In genomic region chr16:31458835-31459721, GRCh38 we compare ENCODE assay signal across 8 cellular contexts.
DNase-seq lines count a peak whose midpoint lies in the region; ATAC-seq and TF ChIP-seq lines count a peak whose summit lies in the region.

A gene with protein sequence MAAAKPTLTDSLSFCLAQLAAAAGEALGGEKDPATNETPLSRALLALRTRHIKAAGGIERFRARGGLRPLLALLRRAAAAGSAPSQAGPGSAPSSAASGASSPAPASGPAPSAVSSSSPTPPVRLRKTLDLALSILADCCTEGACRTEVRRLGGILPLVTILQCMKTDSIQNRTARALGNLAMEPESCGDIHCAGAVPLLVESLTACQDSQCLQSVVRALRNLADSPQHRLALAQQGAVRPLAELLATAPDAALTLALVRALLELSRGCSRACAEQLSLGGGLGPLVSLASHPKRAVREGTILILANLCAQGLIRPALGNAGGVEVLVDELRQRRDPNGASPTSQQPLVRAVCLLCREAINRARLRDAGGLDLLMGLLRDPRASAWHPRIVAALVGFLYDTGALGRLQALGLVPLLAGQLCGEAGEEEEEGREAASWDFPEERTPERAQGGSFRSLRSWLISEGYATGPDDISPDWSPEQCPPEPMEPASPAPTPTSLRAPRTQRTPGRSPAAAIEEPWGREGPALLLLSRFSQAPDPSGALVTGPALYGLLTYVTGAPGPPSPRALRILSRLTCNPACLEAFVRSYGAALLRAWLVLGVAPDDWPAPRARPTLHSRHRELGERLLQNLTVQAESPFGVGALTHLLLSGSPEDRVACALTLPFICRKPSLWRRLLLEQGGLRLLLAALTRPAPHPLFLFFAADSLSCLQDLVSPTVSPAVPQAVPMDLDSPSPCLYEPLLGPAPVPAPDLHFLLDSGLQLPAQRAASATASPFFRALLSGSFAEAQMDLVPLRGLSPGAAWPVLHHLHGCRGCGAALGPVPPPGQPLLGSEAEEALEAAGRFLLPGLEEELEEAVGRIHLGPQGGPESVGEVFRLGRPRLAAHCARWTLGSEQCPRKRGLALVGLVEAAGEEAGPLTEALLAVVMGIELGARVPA (plus strand): TSS chr16:31459501. CDS start chr16:31459525, 24 bp downstream.

- H3K4me3 ChIP-seq in mucosa of rectum (ENCODE audit: low read length in 2 of 2): peak within 1 kb of the TSS; percentile 91

- TF ChIP-seq RAD21 in Ishikawa (IDR thresholded peaks at IDR 0.05; ENCODE audit: low read depth): no peak

- H3K27ac ChIP-seq in epithelial cell of prostate (peak within 1 kb of the TSS; percentile 96), mucosa of rectum (ENCODE audit: low read depth in 2 of 2, low read length in 2 of 2) (peak within 1 kb of the TSS; percentile 99)

- H3K9me3 ChIP-seq in mucosa of rectum (ENCODE audit: control insufficient read depth in 2 of 2, low read length in 2 of 2): no peaks in the 10 kb centered on the region

- DNase-seq in DMS53 (lab: John Stamatoyannopoulos, UW): peak; percentile 97
- DNase-seq in OCI-M2 (lab: John Stamatoyannopoulos, UW; ENCODE audit: unreplicated experiment): peak; percentile 78
- peak; percentile 94 for DNase-seq in activated T-cell treated with anti-CD3 and anti-CD28 coated beads for 48 hours (ENCODE audit: low read depth)
- peak; percentile 94 for DNase-seq in epithelial cell of prostate (ENCODE audit: low read depth, low spot score)
- peak; percentile 97 for DNase-seq in stimulated activated CD8-positive, alpha-beta memory T cell treated with anti-CD3 and anti-CD28 coated beads, Interleukin-4, amount 100 ng/mL, for 48 hours

- peak within 1 kb of the TSS; percentile 94 to 96 for H3K9ac ChIP-seq in mucosa of rectum (ENCODE audit: low read depth in 1 of 2, low read length in 2 of 2)

- no peaks in the 10 kb centered on the region for H3K27me3 ChIP-seq in mucosa of rectum (ENCODE audit: control insufficient read depth in 2 of 2, insufficient read depth in 2 of 2, low read length in 2 of 2)

- H3K4me1 ChIP-seq in mucosa of rectum (ENCODE audit: control insufficient read depth in 2 of 2, insufficient read depth in 2 of 2, low read length in 2 of 2): peaks cover 30% of the 10 kb centered on the region in 2 donors

- peaks cover 8 to 15% of the 10 kb centered on the region in 2 donors for H3K36me3 ChIP-seq in mucosa of rectum (ENCODE audit: control insufficient read depth in 2 of 2, insufficient read depth in 2 of 2, low read length in 2 of 2)

- 0 out of 2 replicates have a peak, but pooled peaks have one; percentile 11 for TF ChIP-seq EP300 in Ishikawa (IDR thresholded peaks at IDR 0.05; ENCODE audit: borderline replicate concordance)

- peak; percentile 70 for ATAC-seq in GM21576 (IDR thresholded peaks at IDR 0.05; ENCODE audit: unreplicated experiment)

TF ChIP-seq in Ishikawa, 13 proteins besides CTCF, POLR2A, EP300 and RAD21:
- peak; percentile 95 for TF ChIP-seq YY1 (IDR thresholded peaks at IDR 0.05; ENCODE audit: low read depth)
- TF ChIP-seq EGR1 (IDR thresholded peaks at IDR 0.05): 0 out of 2 replicates have a peak, but pooled peaks have one; percentile 5
- peak; percentile 24; the same call in 1 of the 2 replicates for TF ChIP-seq TEAD4 (IDR thresholded peaks at IDR 0.05)
- TF ChIP-seq TCF12 (IDR thresholded peaks at IDR 0.05; ENCODE audit: low read depth): peak; percentile 2; the same call in 1 of the 2 replicates
- peak; percentile 3; the same call in 1 of the 2 replicates for TF ChIP-seq USF1 (IDR thresholded peaks at IDR 0.05)
- TF ChIP-seq ZBTB7A (IDR thresholded peaks at IDR 0.05; ENCODE audit: low read depth): no peak
- TF ChIP-seq, protein P1, sequence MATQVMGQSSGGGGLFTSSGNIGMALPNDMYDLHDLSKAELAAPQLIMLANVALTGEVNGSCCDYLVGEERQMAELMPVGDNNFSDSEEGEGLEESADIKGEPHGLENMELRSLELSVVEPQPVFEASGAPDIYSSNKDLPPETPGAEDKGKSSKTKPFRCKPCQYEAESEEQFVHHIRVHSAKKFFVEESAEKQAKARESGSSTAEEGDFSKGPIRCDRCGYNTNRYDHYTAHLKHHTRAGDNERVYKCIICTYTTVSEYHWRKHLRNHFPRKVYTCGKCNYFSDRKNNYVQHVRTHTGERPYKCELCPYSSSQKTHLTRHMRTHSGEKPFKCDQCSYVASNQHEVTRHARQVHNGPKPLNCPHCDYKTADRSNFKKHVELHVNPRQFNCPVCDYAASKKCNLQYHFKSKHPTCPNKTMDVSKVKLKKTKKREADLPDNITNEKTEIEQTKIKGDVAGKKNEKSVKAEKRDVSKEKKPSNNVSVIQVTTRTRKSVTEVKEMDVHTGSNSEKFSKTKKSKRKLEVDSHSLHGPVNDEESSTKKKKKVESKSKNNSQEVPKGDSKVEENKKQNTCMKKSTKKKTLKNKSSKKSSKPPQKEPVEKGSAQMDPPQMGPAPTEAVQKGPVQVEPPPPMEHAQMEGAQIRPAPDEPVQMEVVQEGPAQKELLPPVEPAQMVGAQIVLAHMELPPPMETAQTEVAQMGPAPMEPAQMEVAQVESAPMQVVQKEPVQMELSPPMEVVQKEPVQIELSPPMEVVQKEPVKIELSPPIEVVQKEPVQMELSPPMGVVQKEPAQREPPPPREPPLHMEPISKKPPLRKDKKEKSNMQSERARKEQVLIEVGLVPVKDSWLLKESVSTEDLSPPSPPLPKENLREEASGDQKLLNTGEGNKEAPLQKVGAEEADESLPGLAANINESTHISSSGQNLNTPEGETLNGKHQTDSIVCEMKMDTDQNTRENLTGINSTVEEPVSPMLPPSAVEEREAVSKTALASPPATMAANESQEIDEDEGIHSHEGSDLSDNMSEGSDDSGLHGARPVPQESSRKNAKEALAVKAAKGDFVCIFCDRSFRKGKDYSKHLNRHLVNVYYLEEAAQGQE (IDR thresholded peaks at IDR 0.05; ENCODE audit: low read depth): no peak
- TF ChIP-seq FOXM1 (IDR thresholded peaks at IDR 0.05; ENCODE audit: borderline replicate concordance, low read depth): no peak
- TF ChIP-seq TAF1 (IDR thresholded peaks at IDR 0.05; ENCODE audit: low read depth): peak; percentile 90
- TF ChIP-seq CEBPB (IDR thresholded peaks at IDR 0.05): no peak
- no peak; the same call in 1 of the 2 replicates for TF ChIP-seq NFIC (IDR thresholded peaks at IDR 0.05)
- TF ChIP-seq CREB1 (IDR thresholded peaks at IDR 0.05; ENCODE audit: low read depth): peak; percentile 91
- TF ChIP-seq, protein P2, sequence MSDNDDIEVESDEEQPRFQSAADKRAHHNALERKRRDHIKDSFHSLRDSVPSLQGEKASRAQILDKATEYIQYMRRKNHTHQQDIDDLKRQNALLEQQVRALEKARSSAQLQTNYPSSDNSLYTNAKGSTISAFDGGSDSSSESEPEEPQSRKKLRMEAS (IDR thresholded peaks at IDR 0.05): peak; percentile 98

Comparison
In these comparisons a context has a peak if more than half of its experiments do, and no peak if none do; other contexts are left out.
1. Peak in every context shown above with its lines: DNase-seq, ATAC-seq, H3K4me3 ChIP-seq and H3K27ac ChIP-seq.